ENCODE assay signal across 29 cellular contexts in the genomic region with DNA sequence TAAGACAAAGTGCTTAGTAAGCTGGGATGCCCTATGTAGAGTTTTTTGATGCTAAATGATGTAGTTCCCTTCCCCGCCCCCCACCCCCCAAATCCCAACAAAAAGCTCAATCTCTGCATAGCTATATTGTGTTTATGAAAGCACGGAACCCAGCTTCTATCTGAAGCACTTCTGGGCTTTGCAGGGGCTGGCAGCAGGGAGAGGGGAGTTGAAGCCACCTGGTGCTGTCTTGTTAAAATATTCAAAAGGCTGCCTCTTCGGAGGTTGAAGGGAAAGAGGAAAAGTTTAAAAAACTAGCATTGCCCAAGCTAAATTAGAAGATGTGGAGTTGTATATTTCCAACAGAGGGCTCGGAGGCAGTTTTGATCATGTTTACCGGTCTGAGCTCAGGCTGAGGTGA. TPM values are rescaled to one million over a fixed set of nuclear protein-coding genes. Genes with fewer than 3 reads are reported as not detected.
"Had no signal": no experiment of that assay in that cellular context is flagged by ENCODE, and none has a peak within 500 bp of the region (broad histone marks: within the 10 kb centered on the region; RNA-seq: fewer than 3 reads in every experiment).

No MANE protein-coding gene starts in this region.

- H3K36me3 ChIP-seq: neutrophil, ovary, right lobe of liver, sigmoid colon, stomach, thoracic aorta, thyroid gland, tibial nerve, upper lobe of right lung, uterus had no signal

- H3K4me3 ChIP-seq: ovary, psoas muscle, right lobe of liver, sigmoid colon, stomach, thoracic aorta, thyroid gland, tibial nerve, upper lobe of right lung, uterus had no signal

- H3K27ac ChIP-seq: neutrophil, ovary, parathyroid adenoma, psoas muscle, right lobe of liver, stomach, thoracic aorta, thyroid gland, tibial nerve, upper lobe of right lung, uterus had no signal

- DNase-seq: naive B cell; naive thymus-derived CD8-positive, alpha-beta T cell; nucleus accumbens; ovary; posterior cingulate gyrus; psoas muscle; right cardiac atrium; right lobe of liver; sigmoid colon; small intestine; stimulated activated CD4-positive, alpha-beta T cell treated with anti-CD3 and anti-CD28 coated beads, Interleukin-15, amount 100 ng/mL, for 24 hours; stimulated activated CD4-positive, alpha-beta T cell treated with anti-CD3 and anti-CD28 coated beads, Interleukin-2, amount 100 ng/mL, for 24 hours; stimulated activated CD4-positive, alpha-beta T cell treated with anti-CD3 and anti-CD28 coated beads, Interleukin-2, amount 100 ng/mL, for 48 hours; stimulated activated CD4-positive, alpha-beta T cell treated with anti-CD3 and anti-CD28 coated beads, Interleukin-4, amount 100 ng/mL, for 24 hours; stimulated activated naive B cell treated with anti-CD40 and anti-IgM and Interleukin-4, amounts not matched to agents 10 μg/mL and 1 μg/mL and 100 μg/mL, for 72 hours; stimulated activated naive CD4-positive, alpha-beta T cell treated with Interleukin-2 at 50 U/mL for 16 hours; stomach; thyroid gland; upper lobe of right lung; uterus had no signal

- H3K4me1 ChIP-seq: parathyroid adenoma, psoas muscle had no signal

- H3K36me3 Mint-ChIP-seq: natural killer cell treated with Interleukin-12 subunit alpha and Interleukin-12 subunit beta and Interleukin-15 and Interleukin-18, amount 100 ng/mL, for 72 hours; stimulated activated effector memory CD8-positive, alpha-beta T cell treated with anti-CD3 and anti-CD28 coated beads, Interleukin-12 subunit alpha, Interleukin-12 subunit beta, amount 100 ng/mL, for 72 hours; type B pancreatic cell had no signal

- H3K4me3 Mint-ChIP-seq: naive B cell; naive thymus-derived CD8-positive, alpha-beta T cell; natural killer cell treated with Interleukin-12 subunit alpha and Interleukin-12 subunit beta and Interleukin-15 and Interleukin-18, amount 100 ng/mL, for 72 hours; stimulated activated effector memory CD8-positive, alpha-beta T cell treated with anti-CD3 and anti-CD28 coated beads, Interleukin-12 subunit alpha, Interleukin-12 subunit beta, amount 100 ng/mL, for 72 hours; stimulated activated naive B cell treated with anti-CD40 and anti-IgM and Interleukin-4, amounts not matched to agents 10 μg/mL and 1 μg/mL and 100 μg/mL, for 72 hours; stimulated activated naive CD8-positive, alpha-beta T cell treated with anti-CD3 and anti-CD28 coated beads, Interleukin-15, Interleukin-2, amounts not matched to agents 100 ng/mL and 50 ng/mL, for 24 hours; type B pancreatic cell had no signal

- H3K9ac ChIP-seq: parathyroid adenoma had no signal

- H3K9me3 ChIP-seq: neutrophil, ovary, right lobe of liver, sigmoid colon, thoracic aorta, thyroid gland, upper lobe of right lung, uterus had no signal

- H3K4me1 Mint-ChIP-seq: stimulated activated effector memory CD8-positive, alpha-beta T cell treated with anti-CD3 and anti-CD28 coated beads, Interleukin-12 subunit alpha, Interleukin-12 subunit beta, amount 100 ng/mL, for 72 hours; stimulated activated naive B cell treated with anti-CD40 and anti-IgM and Interleukin-4, amounts not matched to agents 10 μg/mL and 1 μg/mL and 100 μg/mL, for 72 hours had no signal

- H2AFZ ChIP-seq: parathyroid adenoma had no signal

- H3K79me2 ChIP-seq: parathyroid adenoma had no signal

- H3K27me3 ChIP-seq: ovary, sigmoid colon, thyroid gland, tibial nerve, upper lobe of right lung, uterus had no signal

- H3K27ac Mint-ChIP-seq: naive B cell; naive thymus-derived CD8-positive, alpha-beta T cell; natural killer cell treated with Interleukin-12 subunit alpha and Interleukin-12 subunit beta and Interleukin-15 and Interleukin-18, amount 100 ng/mL, for 72 hours; progenitor cell of endocrine pancreas; stimulated activated effector memory CD8-positive, alpha-beta T cell treated with anti-CD3 and anti-CD28 coated beads, Interleukin-12 subunit alpha, Interleukin-12 subunit beta, amount 100 ng/mL, for 72 hours; stimulated activated naive B cell treated with anti-CD40 and anti-IgM and Interleukin-4, amounts not matched to agents 10 μg/mL and 1 μg/mL and 100 μg/mL, for 72 hours; stimulated activated naive CD8-positive, alpha-beta T cell treated with anti-CD3 and anti-CD28 coated beads, Interleukin-15, Interleukin-2, amounts not matched to agents 100 ng/mL and 50 ng/mL, for 24 hours; type B pancreatic cell had no signal

RNA-seq across cellular contexts. Expression of a gene that starts 5.0 kb away (rescaled TPM):
- total RNA-seq: naive thymus-derived CD8-positive, alpha-beta T cell had no signal
- polyA plus RNA-seq: naive thymus-derived CD8-positive, alpha-beta T cell had no signal
